Comparison of ENCODE assay signal across 14 cellular contexts in genomic region chr1:159088050-159088449, GRCh38. TPM values are rescaled to one million over a fixed set of nuclear protein-coding genes. Genes with fewer than 3 reads are reported as not detected.
DNase-seq lines count a peak whose midpoint lies in the region; ATAC-seq, FAIRE-seq and TF ChIP-seq lines count a peak whose summit lies in the region.
"Had no signal": no experiment of that assay in that cellular context is flagged by ENCODE, and none has a peak within 500 bp of the region (broad histone marks: within the 10 kb centered on the region; RNA-seq: fewer than 3 reads in every experiment).

No MANE protein-coding gene starts in this region.

- in situ Hi-C loops in astrocyte of the cerebellum (cut with HindIII; ENCODE audit: low sequenced_read_pairs): no loop called here

- H3K27ac ChIP-seq in heart left ventricle (peak overlapping the region in 1 of 12 donors; percentile 30), pancreas (no peak overlapping the region), right atrium auricular region (no peak overlapping the region)
- H3K27ac ChIP-seq: lower lobe of right lung, PC-9, vagina had no signal

- peaks cover 0 to 3% (median 0%) of the 10 kb centered on the region in 7 donors for H3K9me3 Mint-ChIP-seq in naive B cell

- DNase-seq in GM04503 (ENCODE audit: low read depth) (peak; percentile 49), NOMO-1 (lab: John Stamatoyannopoulos, UW; ENCODE audit: unreplicated experiment in 2 of 2) (peak; percentile 40 to 67), astrocyte of the cerebellum (ENCODE audit: low read depth) (peak; percentile 38), naive B cell (no peak), heart left ventricle (no peak), pancreas (no peak), anterior cingulate cortex (lab: John Stamatoyannopoulos, UW) (no peak), right atrium auricular region (ENCODE audit: low spot score) (no peak)
- DNase-seq: effector CD8-positive, alpha-beta T cell; lower lobe of right lung; PC-9; stimulated activated CD4-positive, alpha-beta T cell treated with anti-CD3 and anti-CD28 coated beads, Interleukin-2, amount 100 ng/mL, for 24 hours had no signal

- H3K4me3 Mint-ChIP-seq in naive B cell: no peak overlapping the region

- peaks cover 0 to 51% (median 0%) of the 10 kb centered on the region in 12 donors for H3K4me1 ChIP-seq in heart left ventricle
- no peaks in the 10 kb centered on the region for H3K4me1 ChIP-seq in pancreas
- no peaks in the 10 kb centered on the region for H3K4me1 ChIP-seq in right atrium auricular region
- H3K4me1 ChIP-seq: lower lobe of right lung, vagina had no signal

- no peaks in the 10 kb centered on the region for H3K36me3 Mint-ChIP-seq in naive B cell

- H3K9me3 ChIP-seq in heart left ventricle (no peaks in the 10 kb centered on the region), pancreas (no peaks in the 10 kb centered on the region), right atrium auricular region (no peaks in the 10 kb centered on the region)
- H3K9me3 ChIP-seq: lower lobe of right lung, vagina had no signal

- H3K27me3 ChIP-seq in heart left ventricle (peaks cover 0 to 4% (median 0%) of the 10 kb centered on the region in 9 donors), pancreas (no peaks in the 10 kb centered on the region), right atrium auricular region (no peaks in the 10 kb centered on the region)
- H3K27me3 ChIP-seq: vagina had no signal

- ATAC-seq in naive B cell (ENCODE audit: low read depth in 2 of 2): peak; percentile 32 to 41
- no peak for ATAC-seq in heart left ventricle
- no peak for ATAC-seq in pancreas
- ATAC-seq: lower lobe of right lung had no signal

- FAIRE-seq in pancreas (lab: Jason Lieb, UNC): no peak

- H3K4me1 Mint-ChIP-seq in naive B cell: peaks cover 22 to 27% (median 26%) of the 10 kb centered on the region in 3 donors

- intact Hi-C loops in heart left ventricle (cut with DNase I): no loop called here
- intact Hi-C loops in pancreas (cut with DNase I): no loop called here

- TF ChIP-seq CTCF in astrocyte of the cerebellum (IDR thresholded peaks at IDR 0.05; ENCODE audit: low read depth, low read length, missing control alignments) (no peak), heart left ventricle (IDR thresholded peaks at IDR 0.05) (no peak), pancreas (IDR thresholded peaks at IDR 0.05) (no peak), right atrium auricular region (IDR thresholded peaks at IDR 0.05) (no peak)

- H3K4me3 ChIP-seq in astrocyte of the cerebellum (ENCODE audit: low read depth, low read length): no peak overlapping the region
- H3K4me3 ChIP-seq in heart left ventricle: no peak overlapping the region
- H3K4me3 ChIP-seq in pancreas: no peak overlapping the region
- H3K4me3 ChIP-seq in right atrium auricular region: no peak overlapping the region
- H3K4me3 ChIP-seq: lower lobe of right lung, PC-9, vagina had no signal

- H3K27me3 Mint-ChIP-seq in naive B cell: no peaks in the 10 kb centered on the region

- H3K36me3 ChIP-seq in heart left ventricle (no peaks in the 10 kb centered on the region), pancreas (no peaks in the 10 kb centered on the region), right atrium auricular region (no peaks in the 10 kb centered on the region)
- H3K36me3 ChIP-seq: lower lobe of right lung, vagina had no signal

- TF ChIP-seq POLR2A in heart left ventricle (IDR thresholded peaks at IDR 0.05): no peak

- peak overlapping the region in 3 of 6 donors; percentile 16 to 93 (median 69) for H3K27ac Mint-ChIP-seq in naive B cell

- 50 to 70% (median 60%) methylated on average over 2 of the region's 2 CpGs for WGBS in heart left ventricle, 4 donors
- WGBS in pancreas, 2 donors: 62% methylated on average over 2 of the region's 2 CpGs

RNA-seq across cellular contexts. Expression of gene AIM2, which starts 11.5 kb away (rescaled TPM):
- polyA plus RNA-seq in naive B cell (ENCODE audit: low read depth in 6 of 6) (10 to 100 TPM in 2 of 6 donors, 1 to 10 TPM in 4; 3.4 to 21.5 (median 5.1) TPM), heart left ventricle (under 1 TPM; 0.04 to 0.38 TPM), pancreas (under 1 TPM; 0.07 to 0.11 TPM)
- total RNA-seq in heart left ventricle (1 to 10 TPM in 3 of 9 donors, under 1 TPM in 2, not detected in 4; 0.31 to 2.4 (median 2.1) TPM), pancreas (under 1 TPM in 3 of 6 donors, not detected in 3; 0.29 to 0.47 (median 0.37) TPM), right atrium auricular region (not detected)
- total RNA-seq: HT-29, PC-9, vagina had no signal

Comparison
In these comparisons a context has a peak if more than half of its experiments do, and no peak if none do; other contexts are left out.
1. DNase-seq: peak in GM04503 (single experiment), NOMO-1 (2 of 2) and astrocyte of the cerebellum (single experiment); none in naive B cell (single experiment), heart left ventricle (0 of 5), pancreas (0 of 6), anterior cingulate cortex (0 of 58) and right atrium auricular region (single experiment).
2. ATAC-seq: peak in naive B cell (2 of 2); none in heart left ventricle (0 of 4) and pancreas (0 of 4).